ENCODE assay signal across 22 cellular contexts in the genomic region with DNA sequence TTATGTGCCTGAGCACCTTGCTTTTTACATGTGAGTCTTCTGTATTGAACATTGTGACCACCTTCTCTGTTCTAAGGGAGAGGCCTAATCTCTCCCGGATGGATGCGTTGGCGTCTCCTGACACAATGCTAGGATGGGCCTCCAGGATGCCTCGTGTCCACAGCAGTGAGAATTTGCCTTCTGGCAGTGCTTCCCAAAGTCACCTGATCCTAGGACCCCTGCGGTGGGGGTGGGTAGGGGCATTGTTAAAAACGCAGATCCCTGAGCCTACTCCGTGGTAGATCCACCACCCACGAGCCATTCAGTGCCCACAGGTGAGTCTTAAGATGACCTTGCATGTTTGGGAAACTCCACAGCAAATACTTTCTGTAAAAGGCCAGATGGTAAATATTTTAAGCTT.
DNase-seq lines count a peak whose midpoint lies in the region; ATAC-seq, FAIRE-seq and TF ChIP-seq lines count a peak whose summit lies in the region.
"Had no signal": no experiment of that assay in that cellular context is flagged by ENCODE, and none has a peak within 500 bp of the region (broad histone marks: within the 10 kb centered on the region; RNA-seq: fewer than 3 reads in every experiment).

No MANE protein-coding gene starts in this region.

- H3K18ac ChIP-seq in H1 (ENCODE audit: extremely low read depth, low read length) (no peak overlapping the region), mesendoderm (ENCODE audit: low read length) (no peak overlapping the region)

- no peak overlapping the region for H4K5ac ChIP-seq in H1 (ENCODE audit: insufficient read length, low read depth, low read length)
- H4K5ac ChIP-seq in mesendoderm (ENCODE audit: low read length): no peak overlapping the region

- H3K56ac ChIP-seq in H1 (replicated peaks; ENCODE audit: insufficient read length, low read depth, low read length) (no peak overlapping the region), mesendoderm (ENCODE audit: low read length) (no peak overlapping the region)

- H2BK12ac ChIP-seq in H1 (ENCODE audit: low read depth, low read length): no peak overlapping the region

- H3K9ac ChIP-seq in H1 (replicated peaks in 1 of 4; ENCODE audit: extremely low read depth in 1 of 4, low read depth in 3 of 4, low read length in 3 of 4): no peak overlapping the region
- no peak overlapping the region for H3K9ac ChIP-seq in mesendoderm (ENCODE audit: low read length)

- ATAC-seq in GM21737 (IDR thresholded peaks at IDR 0.05; ENCODE audit: unreplicated experiment): no peak
- ATAC-seq: GM12878 had no signal

- no peak overlapping the region for H3K4ac ChIP-seq in H1 (replicated peaks; ENCODE audit: insufficient read length, low read depth, low read length)
- H3K4ac ChIP-seq in mesendoderm (ENCODE audit: low read depth, low read length): no peak overlapping the region

- H3K79me1 ChIP-seq in H1 (ENCODE audit: low read depth, low read length) (no peaks in the 10 kb centered on the region), mesendoderm (ENCODE audit: low read length) (no peaks in the 10 kb centered on the region)

- no peak for TF ChIP-seq CTCF in H1 (IDR thresholded peaks at IDR 0.05; ENCODE audit: control extremely low read depth in 1 of 3, insufficient read depth in 1 of 3, low read depth in 1 of 3, low read length in 3 of 3)

- TF ChIP-seq RAD21 in Ishikawa (IDR thresholded peaks at IDR 0.05; ENCODE audit: low read depth): no peak
- TF ChIP-seq RAD21 in H1 (IDR thresholded peaks at IDR 0.05 in 1 of 2, conservative IDR thresholded peaks at IDR 0.05 in 1 of 2; ENCODE audit: low read depth in 2 of 2, low read length in 2 of 2): no peak

- no peak for TF ChIP-seq POLR2A in H1 (IDR thresholded peaks at IDR 0.05; ENCODE audit: control extremely low read depth in 1 of 2, low read depth in 2 of 2, low read length in 2 of 2)

- H2BK120ac ChIP-seq in H1 (replicated peaks; ENCODE audit: low read depth, low read length) (no peak overlapping the region), mesendoderm (ENCODE audit: low read depth, low read length) (no peak overlapping the region)

- H3K23ac ChIP-seq in H1 (ENCODE audit: insufficient read length) (no peak overlapping the region), mesendoderm (ENCODE audit: low read length) (no peak overlapping the region)

- no peaks in the 10 kb centered on the region for H4K20me1 ChIP-seq in H1 (replicated peaks in 1 of 2; ENCODE audit: control insufficient read depth in 1 of 2, insufficient read depth in 2 of 2, low read length in 2 of 2)

- FAIRE-seq in H1 (lab: Jason Lieb, UNC): no peak
- FAIRE-seq: A204.1, GM12878, GM19239 had no signal

- H3K27ac ChIP-seq in H1 (ENCODE audit: low read depth, low read length) (no peak overlapping the region), mesendoderm (ENCODE audit: low read depth, low read length) (no peak overlapping the region)

- H3K79me2 ChIP-seq in H1 (ENCODE audit: control insufficient read depth in 1 of 2, insufficient read depth in 2 of 2, low read length in 2 of 2): no peaks in the 10 kb centered on the region
- no peaks in the 10 kb centered on the region for H3K79me2 ChIP-seq in mesendoderm (ENCODE audit: control insufficient read depth, insufficient read depth, low read length)

- H3K4me3 ChIP-seq in H7 (ENCODE audit: insufficient read depth, low read depth, low read length) (no peak overlapping the region), H1 (ENCODE audit: extremely low read depth in 1 of 4, insufficient read depth in 2 of 4, low read depth in 3 of 4, low read length in 4 of 4) (no peak overlapping the region), mesendoderm (ENCODE audit: low read length) (no peak overlapping the region)
- H3K4me3 ChIP-seq: GM12878 had no signal

- POLR2A ChIA-PET in H1 (lab: Charles Lee; ENCODE audit: partially characterized antibody): no interaction called here

- WGBS in H1 (ENCODE audit: extremely low coverage in 1 of 2, insufficient coverage in 1 of 2, insufficient read length in 1 of 2, insufficient replicate concordance in 2 of 2, low coverage in 1 of 2, low lambda C conversion rate in 2 of 2, missing lambda C conversion rate in 1 of 2), 2 experiments: 50% methylated on average over 8 of the region's 8 CpGs; no CpG with 5 or more reads in 1 of the 2 experiments
- no CpG with 5 or more reads among the region's 8 CpGs for WGBS in mesendoderm (ENCODE audit: extremely low coverage, insufficient coverage, low lambda C conversion rate)

- peak; percentile 65 for TF ChIP-seq EP300 in Ishikawa (IDR thresholded peaks at IDR 0.05; ENCODE audit: borderline replicate concordance)
- no peak for TF ChIP-seq EP300 in H1 (IDR thresholded peaks at IDR 0.05; ENCODE audit: borderline replicate concordance in 1 of 2, low read depth in 2 of 2, low read length in 2 of 2)

- H2BK5ac ChIP-seq in H1 (ENCODE audit: low read depth, low read length) (no peak overlapping the region), mesendoderm (ENCODE audit: low read length) (no peak overlapping the region)

- no peak overlapping the region for H2AFZ ChIP-seq in H1 (ENCODE audit: low read length)

- H2BK15ac ChIP-seq in H1 (ENCODE audit: low read length): no peak overlapping the region
- no peak overlapping the region for H2BK15ac ChIP-seq in mesendoderm (replicated peaks; ENCODE audit: low read depth)

- H4K91ac ChIP-seq in H1 (replicated peaks; ENCODE audit: insufficient read length, low read length): no peak overlapping the region

- H2BK20ac ChIP-seq in H1 (ENCODE audit: low read length): no peak overlapping the region

- H3K14ac ChIP-seq in H1 (ENCODE audit: insufficient read length): no peak overlapping the region

- H4K8ac ChIP-seq in H1 (ENCODE audit: extremely low read depth, insufficient read depth, low read length): no peak overlapping the region
- no peak overlapping the region for H4K8ac ChIP-seq in mesendoderm (ENCODE audit: low read depth, low read length)

- no peaks in the 10 kb centered on the region for H3K23me2 ChIP-seq in H1 (ENCODE audit: low read depth, low read length)

- CTCF ChIA-PET in H1 (lab: Charles Lee; ENCODE audit: partially characterized antibody): no interaction called here

- no peaks in the 10 kb centered on the region for H3K36me3 ChIP-seq in H7 (replicated peaks; ENCODE audit: control insufficient read depth, insufficient read depth, low read length)
- H3K36me3 ChIP-seq in H1 (ENCODE audit: control insufficient read depth in 2 of 4, insufficient read depth in 4 of 4, low read length in 3 of 4): no peaks in the 10 kb centered on the region
- no peaks in the 10 kb centered on the region for H3K36me3 ChIP-seq in mesendoderm (ENCODE audit: control insufficient read depth, insufficient read depth, low read length)
- H3K36me3 ChIP-seq: BE2C had no signal

- H3K27me3 ChIP-seq in H7 (ENCODE audit: control insufficient read depth, insufficient read depth, low read length): no peaks in the 10 kb centered on the region
- H3K27me3 ChIP-seq in H1 (replicated peaks in 1 of 4; ENCODE audit: control insufficient read depth in 3 of 4, extremely low read depth in 1 of 4, insufficient read depth in 3 of 4, low read length in 3 of 4): no peaks in the 10 kb centered on the region
- no peaks in the 10 kb centered on the region for H3K27me3 ChIP-seq in mesendoderm (ENCODE audit: insufficient read depth, low read length, poor library complexity)
- H3K27me3 ChIP-seq: BE2C had no signal

- no peaks in the 10 kb centered on the region for H3K9me3 ChIP-seq in H1 (ENCODE audit: insufficient read depth in 2 of 2, low read depth in 1 of 2, low read length in 1 of 2)
- H3K9me3 ChIP-seq: BE2C had no signal

- H2AK5ac ChIP-seq in H1 (ENCODE audit: low read depth, low read length) (no peak overlapping the region), mesendoderm (ENCODE audit: low read length) (no peak overlapping the region)

- H3K4me1 ChIP-seq in H1 (replicated peaks in 1 of 4; ENCODE audit: control insufficient read depth in 3 of 4, insufficient read depth in 4 of 4, low read length in 3 of 4) (peaks cover 0 to 4% (median 2%) of the 10 kb centered on the region in 4 experiments; a peak in 1 of 7 replicates), mesendoderm (ENCODE audit: control insufficient read depth, low read depth, low read length) (no peaks in the 10 kb centered on the region)
- H3K4me1 ChIP-seq: BE2C had no signal

- H3K4me2 ChIP-seq in H1 (ENCODE audit: insufficient read depth in 1 of 2, low read depth in 2 of 2, low read length in 2 of 2): no peak overlapping the region
- no peak overlapping the region for H3K4me2 ChIP-seq in mesendoderm (ENCODE audit: low read length)

- DNase-seq in H7 (peak; percentile 49), H1 (ENCODE audit: low read depth in 1 of 2, low spot score in 2 of 2) (peak in 1 of 2 experiments; percentile 52), mesendoderm (peak; percentile 69), activated T-cell treated with anti-CD3 and anti-CD28 coated beads for 4 hours (no peak), NOMO-1 treated with DMSO at 0.1 percent for 48 hours (lab: John Stamatoyannopoulos, UW; ENCODE audit: unreplicated experiment) (no peak)
- DNase-seq: ACHN; BE2C; C1 segment of cervical spinal cord; CD4-positive, CD25-positive, alpha-beta regulatory T cell; CD8-positive, alpha-beta memory T cell; COR-L47; DMS 273 treated with DMSO at 0.1 percent for 48 hours; DMS53; DND-41; EL; GOT3; HCEC 1CT had no signal

TF ChIP-seq in Ishikawa, 13 proteins besides CTCF, POLR2A, EP300 and RAD21 (continues in another document):
- peak; percentile 51 for TF ChIP-seq USF1 (IDR thresholded peaks at IDR 0.05)
- TF ChIP-seq ZBTB7A (IDR thresholded peaks at IDR 0.05; ENCODE audit: low read depth): no peak

TF ChIP-seq in H1, 55 proteins besides CTCF, POLR2A, EP300 and RAD21:
- TF ChIP-seq MAX (IDR thresholded peaks at IDR 0.05) (peak; percentile 85), SP4 (IDR thresholded peaks at IDR 0.05; ENCODE audit: low read length) (no peak), E2F6 (IDR thresholded peaks at IDR 0.05) (peak; percentile 71)
- TF ChIP-seq, protein P1, sequence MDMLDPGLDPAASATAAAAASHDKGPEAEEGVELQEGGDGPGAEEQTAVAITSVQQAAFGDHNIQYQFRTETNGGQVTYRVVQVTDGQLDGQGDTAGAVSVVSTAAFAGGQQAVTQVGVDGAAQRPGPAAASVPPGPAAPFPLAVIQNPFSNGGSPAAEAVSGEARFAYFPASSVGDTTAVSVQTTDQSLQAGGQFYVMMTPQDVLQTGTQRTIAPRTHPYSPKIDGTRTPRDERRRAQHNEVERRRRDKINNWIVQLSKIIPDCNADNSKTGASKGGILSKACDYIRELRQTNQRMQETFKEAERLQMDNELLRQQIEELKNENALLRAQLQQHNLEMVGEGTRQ (IDR thresholded peaks at IDR 0.05; ENCODE audit: low read length): peak; percentile 37; the same call in 1 of the 2 replicates

Comparison
In these comparisons a context has a peak if more than half of its experiments do, and no peak if none do; other contexts are left out.
1. DNase-seq: peak in H7 (single experiment) and mesendoderm (single experiment); none in activated T-cell treated with anti-CD3 and anti-CD28 coated beads for 4 hours (single experiment) and NOMO-1 treated with DMSO at 0.1 percent for 48 hours (single experiment).